Comparison of ENCODE assay signal across 17 cellular contexts in genomic region chr2:238586931-238587775, GRCh38.
A peak's percentile ranks its signal among the peaks of the same experiment; 100 is the strongest.
DNase-seq lines count a peak whose midpoint lies in the region; ATAC-seq and TF ChIP-seq lines count a peak whose summit lies in the region.
"Had no signal": no experiment of that assay in that cellular context is flagged by ENCODE, and none has a peak within 500 bp of the region (broad histone marks: within the 10 kb centered on the region; RNA-seq: fewer than 3 reads in every experiment).

No MANE protein-coding gene starts in this region.

- no CpG with 5 or more reads among the region's 16 CpGs for WGBS in neuronal stem cell (ENCODE audit: extremely low coverage in 2 of 2, insufficient read length in 2 of 2, insufficient replicate concordance in 1 of 2), 2 donors

- H2BK12ac ChIP-seq in neuronal stem cell (ENCODE audit: low read length), result no peak overlapping the region

- H4K91ac ChIP-seq in neuronal stem cell (ENCODE audit: low read depth, low read length, poor library complexity), result no peak overlapping the region

- no peak overlapping the region for H3K14ac ChIP-seq in neuronal stem cell (ENCODE audit: low read length)

- no peak overlapping the region for H2BK15ac ChIP-seq in neuronal stem cell (ENCODE audit: low read length)

- H3K4me1 ChIP-seq in right atrium auricular region, result no peaks in the 10 kb centered on the region
- no peaks in the 10 kb centered on the region for H3K4me1 ChIP-seq in left ventricle myocardium inferior
- H3K4me1 ChIP-seq in neuronal stem cell (ENCODE audit: control insufficient read depth in 2 of 2, insufficient read depth in 1 of 2, low read depth in 1 of 2, low read length in 2 of 2), result peaks cover 3 to 10% of the 10 kb centered on the region in 2 donors
- no peaks in the 10 kb centered on the region for H3K4me1 ChIP-seq in vagina
- H3K4me1 ChIP-seq: BE2C had no signal

- no peak overlapping the region for H4K8ac ChIP-seq in neuronal stem cell (ENCODE audit: low read depth, low read length)

- no peak overlapping the region for H2BK120ac ChIP-seq in neuronal stem cell (ENCODE audit: low read depth, low read length)

- H3K79me1 ChIP-seq in neuronal stem cell (ENCODE audit: low read depth, low read length), result no peaks in the 10 kb centered on the region

- no peak overlapping the region for H3K4me2 ChIP-seq in neuronal stem cell (ENCODE audit: insufficient read depth, low read length, poor library complexity, severe bottlenecking)

- no peak overlapping the region for H3K23ac ChIP-seq in neuronal stem cell (ENCODE audit: low read depth, low read length, poor library complexity)

- H3K4me3 ChIP-seq in right atrium auricular region (no peak overlapping the region), left ventricle myocardium inferior (no peak overlapping the region), neuronal stem cell (ENCODE audit: low read length in 2 of 2) (no peak overlapping the region), vagina (no peak overlapping the region)

- H2BK5ac ChIP-seq in neuronal stem cell (ENCODE audit: low read length), result no peak overlapping the region

- peak; percentile 23 for DNase-seq in right atrium auricular region (ENCODE audit: low spot score)
- DNase-seq in left ventricle myocardium inferior, result no peak
- DNase-seq in islet precursor cell, result peak; percentile 45
- no peak for DNase-seq in neuronal stem cell (ENCODE audit: low spot score)
- peak; percentile 46 to 75 for DNase-seq in vagina (ENCODE audit: extremely low spot score in 2 of 2)
- no peak for DNase-seq in activated gamma-delta T cell treated with Interleukin-2 at 50 U/mL for 16 hours
- DNase-seq: BE2C; CD4-positive, alpha-beta memory T cell; GOT3; NCI-H187; NCI-H2107; NCI-H510A; NCI-H748 treated with DMSO at 0.1 percent for 48 hours; NK-92 treated with Interleukin-12 subunit alpha and Interleukin-12 subunit beta, amount 100 ng/mL, for 24 hours; SHP77 had no signal

- intact Hi-C loops in left ventricle myocardium inferior (cut with micrococcal nuclease) (no loop called here), vagina (cut with DNase I) (no loop called here)

- no peak for ATAC-seq in HG03565 (IDR thresholded peaks at IDR 0.05; ENCODE audit: unreplicated experiment)
- no peak for ATAC-seq in GM19351 (IDR thresholded peaks at IDR 0.05; ENCODE audit: unreplicated experiment)

- H3K4ac ChIP-seq in neuronal stem cell (ENCODE audit: low read length), result no peak overlapping the region

- no peaks in the 10 kb centered on the region for H3K27me3 ChIP-seq in right atrium auricular region
- no peaks in the 10 kb centered on the region for H3K27me3 ChIP-seq in left ventricle myocardium inferior (ENCODE audit: low read depth)
- no peaks in the 10 kb centered on the region for H3K27me3 ChIP-seq in neuronal stem cell (ENCODE audit: control insufficient read depth in 3 of 3, insufficient read depth in 3 of 3, low read depth in 1 of 3, low read length in 3 of 3)
- H3K27me3 ChIP-seq in vagina, result no peaks in the 10 kb centered on the region
- H3K27me3 ChIP-seq: BE2C had no signal

- peak overlapping the region; percentile 31 for H2AK5ac ChIP-seq in neuronal stem cell (ENCODE audit: low read depth, low read length)

- H3K27ac ChIP-seq in right atrium auricular region (no peak overlapping the region), left ventricle myocardium inferior (replicated peaks) (no peak overlapping the region), neuronal stem cell (replicated peaks; ENCODE audit: low read length) (peak overlapping the region; percentile 78), vagina (no peak overlapping the region)

- peak overlapping the region; percentile 41 for H3K18ac ChIP-seq in neuronal stem cell (ENCODE audit: low read length)

- peak overlapping the region; percentile 59 for H2AFZ ChIP-seq in neuronal stem cell (ENCODE audit: low read length)

- H3K36me3 ChIP-seq in right atrium auricular region (no peaks in the 10 kb centered on the region), left ventricle myocardium inferior (no peaks in the 10 kb centered on the region), neuronal stem cell (replicated peaks in 1 of 2; ENCODE audit: control insufficient read depth in 2 of 2, insufficient read depth in 2 of 2, low read length in 2 of 2) (no peaks in the 10 kb centered on the region), vagina (no peaks in the 10 kb centered on the region)
- H3K36me3 ChIP-seq: BE2C had no signal

- H3K9ac ChIP-seq in neuronal stem cell (ENCODE audit: low read depth, low read length, poor library complexity), result no peak overlapping the region

- no peak for TF ChIP-seq CTCF in right atrium auricular region (IDR thresholded peaks at IDR 0.05)
- no peak for TF ChIP-seq CTCF in left ventricle myocardium inferior (IDR thresholded peaks at IDR 0.05; ENCODE audit: borderline replicate concordance)
- no peak for TF ChIP-seq CTCF in vagina (IDR thresholded peaks at IDR 0.05)

- H3K9me3 ChIP-seq in right atrium auricular region, result peaks cover 0 to 15% of the 10 kb centered on the region in 2 donors
- peaks cover 18% of the 10 kb centered on the region for H3K9me3 ChIP-seq in left ventricle myocardium inferior (replicated peaks)
- H3K9me3 ChIP-seq in neuronal stem cell (replicated peaks in 1 of 2; ENCODE audit: control insufficient read depth in 2 of 2, insufficient read depth in 1 of 2, low read depth in 1 of 2, low read length in 2 of 2), result no peaks in the 10 kb centered on the region
- H3K9me3 ChIP-seq in vagina, result no peaks in the 10 kb centered on the region
- H3K9me3 ChIP-seq: BE2C had no signal

- no peak for TF ChIP-seq POLR2A in vagina (IDR thresholded peaks at IDR 0.05)

Comparison
In these comparisons a context has a peak if more than half of its experiments do, and no peak if none do; other contexts are left out.
1. DNase-seq: peak in right atrium auricular region (single experiment), islet precursor cell (single experiment) and vagina (2 of 2); none in left ventricle myocardium inferior (single experiment), neuronal stem cell (single experiment) and activated gamma-delta T cell treated with Interleukin-2 at 50 U/mL for 16 hours (single experiment).